Comparison of ENCODE assay signal across 9 cellular contexts in the genomic region with DNA sequence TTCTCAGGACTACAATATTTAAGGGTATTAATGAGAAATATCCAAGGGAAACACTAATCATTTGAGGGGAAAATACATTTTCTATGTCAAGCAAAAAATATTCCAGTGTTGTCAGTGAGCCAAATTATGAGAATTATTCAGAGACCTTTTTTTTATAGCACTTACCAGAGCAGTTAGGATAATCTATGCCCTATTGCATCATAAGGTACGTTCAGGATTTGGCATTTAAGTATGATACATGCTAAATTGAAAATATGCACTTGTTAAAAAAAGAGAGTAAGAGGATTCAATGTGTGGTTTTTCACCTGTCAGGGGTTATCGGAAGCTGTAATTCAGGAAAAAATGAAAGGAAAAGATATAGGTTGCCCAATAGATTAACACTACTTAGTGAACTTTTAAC. TPM values are rescaled to one million over a fixed set of nuclear protein-coding genes. Genes with fewer than 3 reads are reported as not detected.
"Had no signal": no experiment of that assay in that cellular context is flagged by ENCODE, and none has a peak within 500 bp of the region (broad histone marks: within the 10 kb centered on the region; RNA-seq: fewer than 3 reads in every experiment).

No MANE protein-coding gene starts in this region.

- H3K4me1 ChIP-seq: HAP-1 had no signal

- ATAC-seq: HCT116 had no signal

- H3K4me3 ChIP-seq: GM23248, HAP-1 had no signal

- H3K27ac ChIP-seq: GM23248, HL-60 had no signal

- H3K9me3 ChIP-seq: HAP-1 had no signal

- H3K9ac ChIP-seq: GM23248 had no signal

- DNase-seq: GM23248, GOT3, H7, HFFc6, KBM-7 had no signal

- H2AFZ ChIP-seq: GM23248 had no signal

- H3K36me3 ChIP-seq: HAP-1 had no signal

RNA-seq across cellular contexts. Expression of gene MPPED2, which starts 17.2 kb away (rescaled TPM):
- total RNA-seq: GM23248, HFFc6, HT1080 had no signal
- polyA plus RNA-seq: GM23248 had no signal
